9 cellular contexts compared by ENCODE assay signal in genomic region chr12:57342207-57342691, GRCh38.
DNase-seq lines count a peak whose midpoint lies in the region; ATAC-seq lines count a peak whose summit lies in the region.
"Had no signal": no experiment of that assay in that cellular context is flagged by ENCODE, and none has a peak within 500 bp of the region (broad histone marks: within the 10 kb centered on the region; RNA-seq: fewer than 3 reads in every experiment).

No MANE protein-coding gene starts in this region.

- H3K36me3 Mint-ChIP-seq in immature natural killer cell, result peaks cover 7 to 30% (median 14%) of the 10 kb centered on the region in 3 donors

- peak overlapping the region in 2 of 6 donors; percentile 25 to 46 for H3K27ac Mint-ChIP-seq in immature natural killer cell

- H3K27me3 ChIP-seq in HUES48 (ENCODE audit: control insufficient read depth, insufficient read depth, low read length) (no peaks in the 10 kb centered on the region), right cardiac atrium (ENCODE audit: control insufficient read depth, insufficient read depth) (no peaks in the 10 kb centered on the region)

- no peaks in the 10 kb centered on the region for H3K9me3 Mint-ChIP-seq in immature natural killer cell

- H3K27me3 Mint-ChIP-seq in immature natural killer cell (ENCODE audit: low read depth in 3 of 3), result peaks cover 0 to 3% (median 0%) of the 10 kb centered on the region in 3 donors

- no peak overlapping the region for H3K4me3 ChIP-seq in HUES48 (ENCODE audit: low read depth, low read length)
- H3K4me3 ChIP-seq in right cardiac atrium (ENCODE audit: low read length), result no peak overlapping the region
- H3K4me3 ChIP-seq: skin epidermis had no signal

- ATAC-seq in right cardiac atrium (peak; percentile 82), HG02970 (IDR thresholded peaks at IDR 0.05; ENCODE audit: low FRiP score, unreplicated experiment) (no peak), GM21528 (IDR thresholded peaks at IDR 0.05; ENCODE audit: low FRiP score, unreplicated experiment) (no peak)

- peaks cover 23 to 53% of the 10 kb centered on the region in 2 donors for H3K4me1 Mint-ChIP-seq in immature natural killer cell

- H3K27ac ChIP-seq in HUES48 (ENCODE audit: low read depth, low read length), result peak overlapping the region; percentile 65
- H3K27ac ChIP-seq in right cardiac atrium (ENCODE audit: low read length), result no peak overlapping the region

- DNase-seq in UCSD-AML1 (lab: John Stamatoyannopoulos, UW; ENCODE audit: unreplicated experiment), result peak; percentile 70
- peak in 2 of 3 donors; percentile 56 to 60 for DNase-seq in right cardiac atrium
- DNase-seq in renal cortical epithelial cell (ENCODE audit: low read depth), result peak; percentile 13
- DNase-seq in stimulated activated CD8-positive, alpha-beta memory T cell treated with anti-CD3 and anti-CD28 coated beads, Interleukin-4, amount 100 ng/mL, for 48 hours, result no peak
- no peak for DNase-seq in immature natural killer cell

- no peak overlapping the region for H3K9ac ChIP-seq in HUES48 (ENCODE audit: low read depth, low read length)

- H3K4me3 Mint-ChIP-seq in immature natural killer cell, result no peak overlapping the region

- peaks cover 26% of the 10 kb centered on the region for H3K4me1 ChIP-seq in HUES48 (ENCODE audit: control insufficient read depth, insufficient read depth, low read length)
- H3K4me1 ChIP-seq in right cardiac atrium (ENCODE audit: control insufficient read depth, insufficient read depth, low read length), result peaks cover 2% of the 10 kb centered on the region

- no peaks in the 10 kb centered on the region for H3K36me3 ChIP-seq in HUES48 (ENCODE audit: control insufficient read depth, insufficient read depth, low read length)

- WGBS in right cardiac atrium, result 22% methylated on average over 7 of the region's 7 CpGs

- H3K9me3 ChIP-seq in HUES48 (ENCODE audit: control insufficient read depth, insufficient read depth, low read length) (no peaks in the 10 kb centered on the region), right cardiac atrium (ENCODE audit: control insufficient read depth, low read length) (no peaks in the 10 kb centered on the region)

- intact Hi-C loops in right cardiac atrium (cut with DNase I), result no loop called here

Comparison
In these comparisons a context has a peak if more than half of its experiments do, and no peak if none do; other contexts are left out.
1. DNase-seq: peak in UCSD-AML1 (single experiment), right cardiac atrium (2 of 3) and renal cortical epithelial cell (single experiment); none in stimulated activated CD8-positive, alpha-beta memory T cell treated with anti-CD3 and anti-CD28 coated beads, Interleukin-4, amount 100 ng/mL, for 48 hours (single experiment) and immature natural killer cell (0 of 3).
2. ATAC-seq: peak in right cardiac atrium (2 of 2); none in HG02970 (single experiment) and GM21528 (single experiment).